Comparison of ENCODE assay signal across 8 cellular contexts in the genomic region with DNA sequence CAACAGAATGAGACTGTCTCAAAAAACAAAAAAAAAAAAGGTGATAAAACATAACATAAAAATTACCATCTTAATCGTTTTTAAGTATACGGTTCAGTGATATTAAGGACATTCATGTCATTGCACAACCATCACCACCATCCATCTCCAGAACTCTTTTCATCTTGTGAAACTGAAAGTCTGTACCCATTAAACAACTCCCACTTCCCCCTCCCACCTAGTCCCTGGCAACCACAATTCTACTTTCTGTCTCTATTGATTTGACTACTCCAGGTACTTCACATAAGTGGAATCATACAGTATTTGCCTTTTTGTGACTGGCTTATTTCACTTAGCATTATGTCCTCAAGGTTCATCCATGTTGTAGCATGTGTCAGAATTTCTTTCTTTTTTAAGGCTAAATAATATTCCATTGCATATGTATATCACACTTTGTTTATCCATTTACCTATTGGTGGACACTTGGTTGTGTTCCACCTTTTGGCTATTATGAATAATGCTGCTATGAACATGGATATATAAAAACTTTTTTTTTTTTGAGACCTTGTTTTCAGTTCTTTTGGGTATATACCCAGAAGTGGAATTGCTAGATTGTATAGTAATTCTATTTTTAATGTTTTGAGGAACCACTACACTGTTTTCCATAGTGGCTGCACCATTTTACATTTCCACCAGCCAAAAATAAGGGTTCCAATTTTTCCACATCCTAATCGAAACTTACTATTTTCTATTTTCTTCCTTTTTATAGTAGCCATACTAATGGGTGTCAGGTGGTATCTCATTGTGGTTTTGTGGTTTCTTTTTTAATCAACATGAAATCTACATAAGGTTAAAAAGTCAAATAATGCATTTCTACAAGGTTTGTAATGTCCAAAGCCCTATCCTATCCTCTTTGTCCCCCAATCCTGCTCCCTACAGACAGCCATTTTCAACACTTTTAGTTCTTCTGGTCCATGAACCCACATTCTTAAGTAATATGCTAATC. TPM values are rescaled to one million over a fixed set of nuclear protein-coding genes. Genes with fewer than 3 reads are reported as not detected.
A peak's percentile ranks its signal among the peaks of the same experiment; 100 is the strongest.
DNase-seq lines count a peak whose midpoint lies in the region; ATAC-seq, FAIRE-seq and TF ChIP-seq lines count a peak whose summit lies in the region.

No MANE protein-coding gene starts in this region.

- no peak for DNase-seq in GM18507 (ENCODE audit: extremely low spot score, insufficient read length, low read depth)
- DNase-seq in central memory CD8-positive, alpha-beta T cell (ENCODE audit: low spot score in 2 of 2) = no peak
- no peak for DNase-seq in NCI-H82 (lab: John Stamatoyannopoulos, UW)
- no peak for DNase-seq in putamen (ENCODE audit: low spot score)
- no peak for DNase-seq in ovary
- no peak for DNase-seq in NCI-H1048 (lab: John Stamatoyannopoulos, UW)

- H3F3A ChIP-seq in Loucy (ENCODE audit: low read depth) = no peaks in the 10 kb centered on the region

- TF ChIP-seq CTCF in Loucy (conservative IDR thresholded peaks at IDR 0.05; ENCODE audit: low read length) = no peak
- no peak for TF ChIP-seq CTCF in ovary (IDR thresholded peaks at IDR 0.05)

- no peaks in the 10 kb centered on the region for H3K79me2 ChIP-seq in Loucy (ENCODE audit: insufficient read depth, low read length)

- H3K4me2 ChIP-seq in Loucy (ENCODE audit: low read depth, low read length, poor library complexity, severe bottlenecking) = peak overlapping the region; percentile 64

- no peaks in the 10 kb centered on the region for H3K36me3 ChIP-seq in Loucy (ENCODE audit: insufficient read depth, low read length)
- H3K36me3 ChIP-seq in ovary = no peaks in the 10 kb centered on the region

- TF ChIP-seq EP300 in ovary (IDR thresholded peaks at IDR 0.05) = no peak

- H3K27ac ChIP-seq in ovary = no peak overlapping the region

- intact Hi-C loops in ovary (cut with DNase I) = no loop called here

- H3K27me3 ChIP-seq in Loucy (ENCODE audit: insufficient read depth, low read length, poor library complexity, severe bottlenecking) (no peaks in the 10 kb centered on the region), ovary (no peaks in the 10 kb centered on the region)

- no peaks in the 10 kb centered on the region for H3K27me3 Mint-ChIP-seq in central memory CD8-positive, alpha-beta T cell

- TF ChIP-seq POLR2A in ovary (IDR thresholded peaks at IDR 0.05) = no peak

- peak; percentile 89 for FAIRE-seq in GM18507 (lab: Jason Lieb, UNC)

- H3K9me3 ChIP-seq in Loucy (ENCODE audit: insufficient read depth, low read depth, low read length) = no peaks in the 10 kb centered on the region
- H3K9me3 ChIP-seq in ovary = no peaks in the 10 kb centered on the region

- H4K20me1 ChIP-seq in Loucy (ENCODE audit: insufficient read depth, low read length, poor library complexity, severe bottlenecking) = no peaks in the 10 kb centered on the region

- H3K36me3 Mint-ChIP-seq in central memory CD8-positive, alpha-beta T cell (ENCODE audit: insufficient read depth) = no peaks in the 10 kb centered on the region

- 84 to 91% (median 85%) methylated on average over 3 of the region's 3 CpGs for WGBS in ovary, 3 donors

- peak; percentile 93 for ATAC-seq in GM21786 (IDR thresholded peaks at IDR 0.05; ENCODE audit: unreplicated experiment)
- peak; percentile 70 for ATAC-seq in central memory CD8-positive, alpha-beta T cell (replicated peaks; ENCODE audit: extremely low read depth, poor library complexity, severe bottlenecking)

- H3K9ac ChIP-seq in Loucy (ENCODE audit: low read depth, low read length, poor library complexity, severe bottlenecking) = no peak overlapping the region

- H3K9me2 ChIP-seq in Loucy (replicated peaks; ENCODE audit: low read depth, low read length) = no peaks in the 10 kb centered on the region

- no peak overlapping the region for H3K27ac Mint-ChIP-seq in central memory CD8-positive, alpha-beta T cell (ENCODE audit: low read depth)

- H3K4me3 ChIP-seq in Loucy (ENCODE audit: low read length, poor library complexity, severe bottlenecking) (no peak overlapping the region), ovary (no peak overlapping the region)

- peak overlapping the region; percentile 55 for H3K4me3 Mint-ChIP-seq in central memory CD8-positive, alpha-beta T cell

- H3K4me1 Mint-ChIP-seq in central memory CD8-positive, alpha-beta T cell = peaks cover 13% of the 10 kb centered on the region

- H2AFZ ChIP-seq in Loucy (ENCODE audit: low read length) = no peak overlapping the region

- peaks cover 6% of the 10 kb centered on the region for H3K4me1 ChIP-seq in Loucy (ENCODE audit: insufficient read depth, low read length, poor library complexity, severe bottlenecking)
- no peaks in the 10 kb centered on the region for H3K4me1 ChIP-seq in ovary (ENCODE audit: insufficient read depth)

- no peaks in the 10 kb centered on the region for H3K9me3 Mint-ChIP-seq in central memory CD8-positive, alpha-beta T cell

RNA-seq across cellular contexts. Expression of gene PIK3C2A, which starts 23.4 kb away (rescaled TPM):
- total RNA-seq in ovary = 10 to 100 TPM; 39.3 to 66.1 (median 55.0) TPM
- polyA plus RNA-seq in ovary = 10 to 100 TPM; 12.0 to 19.6 TPM

RNA-seq across cellular contexts. Expression of gene NUCB2, which starts 45.4 kb away (rescaled TPM):
- 100 to 1,000 TPM in 2 of 7 donors, 10 to 100 TPM in 5; 36.7 to 116 (median 86.1) TPM for total RNA-seq in ovary
- polyA plus RNA-seq in ovary = 100 to 1,000 TPM in 1 of 2 donors, 10 to 100 TPM in 1; 57.6 to 108 TPM
